In genomic region chr2:233469261-233470006, GRCh38 we compare ENCODE assay signal across 11 cellular contexts.
DNase-seq lines count a peak whose midpoint lies in the region; ATAC-seq and TF ChIP-seq lines count a peak whose summit lies in the region.
"Had no signal": no experiment of that assay in that cellular context is flagged by ENCODE, and none has a peak within 500 bp of the region (broad histone marks: within the 10 kb centered on the region; RNA-seq: fewer than 3 reads in every experiment).

No MANE protein-coding gene starts in this region.

- H3K27ac Mint-ChIP-seq in activated CD4-positive, alpha-beta memory T cell treated with anti-CD3 and anti-CD28 coated beads for 36 hours, result no peak overlapping the region

- no peak for TF ChIP-seq POLR2A in esophagus squamous epithelium (IDR thresholded peaks at IDR 0.05)

- H3K27me3 ChIP-seq in SK-N-SH (ENCODE audit: insufficient read depth), result no peaks in the 10 kb centered on the region
- no peaks in the 10 kb centered on the region for H3K27me3 ChIP-seq in esophagus squamous epithelium
- no peaks in the 10 kb centered on the region for H3K27me3 ChIP-seq in mucosa of rectum (ENCODE audit: control insufficient read depth in 2 of 2, insufficient read depth in 2 of 2, low read length in 2 of 2)
- no peaks in the 10 kb centered on the region for H3K27me3 ChIP-seq in thoracic aorta (replicated peaks; ENCODE audit: insufficient read depth)
- H3K27me3 ChIP-seq: SJCRH30 had no signal

- intact Hi-C loops in esophagus squamous epithelium (cut with DNase I), result loop anchor here (10.0 kb wide), 2 partner anchors 175 to 245 kb away; partner anchors contain the start of genes UGT1A4 and UGT1A5
- intact Hi-C loops in activated CD4-positive, alpha-beta memory T cell treated with anti-CD3 and anti-CD28 coated beads for 36 hours (cut with micrococcal nuclease), result no loop called here

- no peaks in the 10 kb centered on the region for H4K20me1 ChIP-seq in SK-N-SH (ENCODE audit: insufficient read depth)

- no peaks in the 10 kb centered on the region for H3K79me2 ChIP-seq in SK-N-SH (ENCODE audit: insufficient read depth)

- peaks cover 34% of the 10 kb centered on the region for H3K36me3 Mint-ChIP-seq in activated CD4-positive, alpha-beta memory T cell treated with anti-CD3 and anti-CD28 coated beads for 36 hours

- H3K36me3 ChIP-seq in SK-N-SH (replicated peaks in 1 of 2; ENCODE audit: control insufficient read depth in 1 of 2, insufficient read depth in 2 of 2, low read length in 1 of 2) (peaks cover 10 to 49% of the 10 kb centered on the region in 2 experiments), esophagus squamous epithelium (peaks cover 0 to 82% (median 0%) of the 10 kb centered on the region in 3 donors), mucosa of rectum (ENCODE audit: control insufficient read depth in 2 of 2, insufficient read depth in 2 of 2, low read length in 2 of 2) (peaks cover 51 to 68% of the 10 kb centered on the region in 2 donors), thoracic aorta (peaks cover 27% of the 10 kb centered on the region)

- no peaks in the 10 kb centered on the region for H3K27me3 Mint-ChIP-seq in activated CD4-positive, alpha-beta memory T cell treated with anti-CD3 and anti-CD28 coated beads for 36 hours

- TF ChIP-seq CTCF in SK-N-SH (IDR thresholded peaks at IDR 0.05), result no peak
- TF ChIP-seq CTCF in esophagus squamous epithelium (IDR thresholded peaks at IDR 0.05), result no peak
- TF ChIP-seq CTCF in thoracic aorta (IDR thresholded peaks at IDR 0.05), result no peak

- CTCF ChIA-PET in SK-N-SH (lab: Yijun Ruan, JAX), result interaction anchor here (0.6 to 0.8 kb wide), 2 partner anchors 26 to 1549 kb away, joined by 3 read pairs; no protein-coding TSS in a partner anchor
- CTCF ChIA-PET in activated CD4-positive, alpha-beta memory T cell treated with anti-CD3 and anti-CD28 coated beads for 36 hours (lab: Charles Lee), result interaction anchor here (0.7 kb wide), 1 partner anchor 415 kb away, joined by 4 read pairs; no protein-coding TSS in a partner anchor

- WGBS in SK-N-SH (ENCODE audit: low lambda C conversion rate), result 80% methylated on average over 16 of the region's 32 CpGs
- WGBS in esophagus squamous epithelium, 2 donors, result 69 to 72% methylated on average over 15 to 24 of the region's 32 CpGs

- H3K9me2 ChIP-seq in SK-N-SH, result no peaks in the 10 kb centered on the region

- H3K4me3 Mint-ChIP-seq in activated CD4-positive, alpha-beta memory T cell treated with anti-CD3 and anti-CD28 coated beads for 36 hours, result no peak overlapping the region

- no peak for TF ChIP-seq RAD21 in SK-N-SH (IDR thresholded peaks at IDR 0.05; ENCODE audit: low read length)

- H3K27ac ChIP-seq in SK-N-SH (ENCODE audit: low read depth in 2 of 2, low read length in 1 of 2), result no peak overlapping the region; a peak in 1 of 4 replicates
- H3K27ac ChIP-seq in esophagus squamous epithelium, result peak overlapping the region in 3 of 4 donors; percentile 39 to 75 (median 72)
- peak overlapping the region; percentile 31 to 49 for H3K27ac ChIP-seq in mucosa of rectum (ENCODE audit: low read depth in 2 of 2, low read length in 2 of 2)
- H3K27ac ChIP-seq in thoracic aorta, result peak overlapping the region; percentile 44 to 46
- H3K27ac ChIP-seq: SJCRH30 had no signal

- no peak overlapping the region for H3K4me2 ChIP-seq in SK-N-SH

- H3K4me1 ChIP-seq in SK-N-SH (ENCODE audit: control insufficient read depth in 1 of 2, insufficient read depth in 2 of 2, low read depth in 1 of 2, low read length in 1 of 2) (peaks cover 0 to 5% of the 10 kb centered on the region in 2 experiments; a peak in 1 of 4 replicates), esophagus squamous epithelium (peaks cover 0 to 25% (median 0%) of the 10 kb centered on the region in 3 donors), mucosa of rectum (ENCODE audit: control insufficient read depth in 2 of 2, insufficient read depth in 2 of 2, low read length in 2 of 2) (no peaks in the 10 kb centered on the region), thoracic aorta (ENCODE audit: control insufficient read depth in 1 of 2, low read depth in 2 of 2) (peaks cover 0 to 21% of the 10 kb centered on the region in 2 donors)
- H3K4me1 ChIP-seq: SJCRH30 had no signal

- POLR2A ChIA-PET in SK-N-SH (lab: Yijun Ruan, JAX), result interaction anchor here (1.0 kb wide), 1 partner anchor 82 kb away, joined by 3 read pairs; no protein-coding TSS in a partner anchor
- POLR2A ChIA-PET in activated CD4-positive, alpha-beta memory T cell treated with anti-CD3 and anti-CD28 coated beads for 36 hours (lab: Charles Lee), result no interaction called here

- peaks cover 5% of the 10 kb centered on the region for H3F3A ChIP-seq in SK-N-SH (replicated peaks; ENCODE audit: insufficient read depth)

- no peak overlapping the region for H2AFZ ChIP-seq in SK-N-SH (ENCODE audit: low read depth)

- H3K4me1 Mint-ChIP-seq in activated CD4-positive, alpha-beta memory T cell treated with anti-CD3 and anti-CD28 coated beads for 36 hours (ENCODE audit: low read depth), result no peaks in the 10 kb centered on the region

- no peak for ATAC-seq in SK-N-SH treated with all-trans-retinoic acid at 6 μM for 48 hours
- ATAC-seq in thoracic aorta (ENCODE audit: insufficient number of reproducible peaks, low FRiP score, low read depth), result no peak
- ATAC-seq in HG03460 (IDR thresholded peaks at IDR 0.05; ENCODE audit: unreplicated experiment), result no peak

- no peak for TF ChIP-seq EP300 in SK-N-SH (IDR thresholded peaks at IDR 0.05; ENCODE audit: borderline replicate concordance in 1 of 2, low read depth in 1 of 2, low read length in 1 of 2)

- H3K4me3 ChIP-seq in SK-N-SH (ENCODE audit: low read depth in 2 of 2, low read length in 1 of 2) (no peak overlapping the region), esophagus squamous epithelium (peak overlapping the region in 1 of 4 donors; percentile 36), mucosa of rectum (ENCODE audit: low read length in 2 of 2) (no peak overlapping the region), thoracic aorta (peak overlapping the region; percentile 13)
- H3K4me3 ChIP-seq: SJCRH30 had no signal

- no peaks in the 10 kb centered on the region for H3K9me3 ChIP-seq in SK-N-SH
- no peaks in the 10 kb centered on the region for H3K9me3 ChIP-seq in esophagus squamous epithelium
- no peaks in the 10 kb centered on the region for H3K9me3 ChIP-seq in mucosa of rectum (ENCODE audit: control insufficient read depth in 2 of 2, low read length in 2 of 2)
- no peaks in the 10 kb centered on the region for H3K9me3 ChIP-seq in thoracic aorta
- H3K9me3 ChIP-seq: SJCRH30 had no signal

- no peaks in the 10 kb centered on the region for H3K9me3 Mint-ChIP-seq in activated CD4-positive, alpha-beta memory T cell treated with anti-CD3 and anti-CD28 coated beads for 36 hours

- H3K9ac ChIP-seq in SK-N-SH, result no peak overlapping the region
- H3K9ac ChIP-seq in mucosa of rectum (ENCODE audit: low read depth in 1 of 2, low read length in 2 of 2), result no peak overlapping the region

- DNase-seq in SK-N-SH (peak; percentile 64), esophagus squamous epithelium (lab: John Stamatoyannopoulos, UW) (no peak), thoracic aorta (ENCODE audit: low spot score) (no peak), NCI-H2029 treated with DMSO at 0.1 percent for 48 hours (lab: John Stamatoyannopoulos, UW) (no peak)
- DNase-seq in activated CD4-positive, alpha-beta memory T cell treated with anti-CD3 and anti-CD28 coated beads for 36 hours, result no peak
- DNase-seq: activated CD4-positive, CD25-positive, alpha-beta regulatory T cell; DMS79; SJCRH30 had no signal

TF ChIP-seq in SK-N-SH, 30 proteins besides CTCF, POLR2A, EP300 and RAD21 (continues in another document):
- TF ChIP-seq JUND (IDR thresholded peaks at IDR 0.05) (no peak), RCOR1 (IDR thresholded peaks at IDR 0.05; ENCODE audit: low read length) (no peak), FOXM1 (IDR thresholded peaks at IDR 0.05; ENCODE audit: low read depth) (no peak), FOSL2 (IDR thresholded peaks at IDR 0.05; ENCODE audit: borderline replicate concordance, low read depth) (no peak), FOXJ3 (CRISPR knock-in tag; IDR thresholded peaks at IDR 0.05) (no peak), MEF2A (IDR thresholded peaks at IDR 0.05; ENCODE audit: borderline replicate concordance, low read depth) (no peak)

TF ChIP-seq in SK-N-SH treated with all-trans-retinoic acid at 6 μM for 48 hours, 23 proteins besides CTCF, POLR2A, EP300 and RAD21:
- TF ChIP-seq RARB (CRISPR knock-in tag; IDR thresholded peaks at IDR 0.05), result no peak
- TF ChIP-seq ISL1 (CRISPR knock-in tag; IDR thresholded peaks at IDR 0.05), result no peak
- TF ChIP-seq ARNTL (CRISPR knock-in tag; IDR thresholded peaks at IDR 0.05; ENCODE audit: borderline replicate concordance, low read depth), result no peak
- TF ChIP-seq SNAI2 (CRISPR knock-in tag; IDR thresholded peaks at IDR 0.05), result no peak
- no peak for TF ChIP-seq OSR1 (CRISPR knock-in tag; IDR thresholded peaks at IDR 0.05)
- TF ChIP-seq TCF4 (CRISPR knock-in tag; IDR thresholded peaks at IDR 0.05; ENCODE audit: borderline replicate concordance), result no peak
- TF ChIP-seq ZFP3 (CRISPR knock-in tag; IDR thresholded peaks at IDR 0.05), result no peak
- TF ChIP-seq PPARA (CRISPR knock-in tag; IDR thresholded peaks at IDR 0.05; ENCODE audit: borderline replicate concordance), result no peak
- TF ChIP-seq CREB5 (CRISPR knock-in tag; IDR thresholded peaks at IDR 0.05; ENCODE audit: low read depth), result no peak

Comparison
In these comparisons a context has a peak if more than half of its experiments do, and no peak if none do; other contexts are left out.
1. H3K27ac ChIP-seq: peak in esophagus squamous epithelium (3 of 4), mucosa of rectum (2 of 2) and thoracic aorta (2 of 2); none in SK-N-SH (0 of 2).